In the genomic region with DNA sequence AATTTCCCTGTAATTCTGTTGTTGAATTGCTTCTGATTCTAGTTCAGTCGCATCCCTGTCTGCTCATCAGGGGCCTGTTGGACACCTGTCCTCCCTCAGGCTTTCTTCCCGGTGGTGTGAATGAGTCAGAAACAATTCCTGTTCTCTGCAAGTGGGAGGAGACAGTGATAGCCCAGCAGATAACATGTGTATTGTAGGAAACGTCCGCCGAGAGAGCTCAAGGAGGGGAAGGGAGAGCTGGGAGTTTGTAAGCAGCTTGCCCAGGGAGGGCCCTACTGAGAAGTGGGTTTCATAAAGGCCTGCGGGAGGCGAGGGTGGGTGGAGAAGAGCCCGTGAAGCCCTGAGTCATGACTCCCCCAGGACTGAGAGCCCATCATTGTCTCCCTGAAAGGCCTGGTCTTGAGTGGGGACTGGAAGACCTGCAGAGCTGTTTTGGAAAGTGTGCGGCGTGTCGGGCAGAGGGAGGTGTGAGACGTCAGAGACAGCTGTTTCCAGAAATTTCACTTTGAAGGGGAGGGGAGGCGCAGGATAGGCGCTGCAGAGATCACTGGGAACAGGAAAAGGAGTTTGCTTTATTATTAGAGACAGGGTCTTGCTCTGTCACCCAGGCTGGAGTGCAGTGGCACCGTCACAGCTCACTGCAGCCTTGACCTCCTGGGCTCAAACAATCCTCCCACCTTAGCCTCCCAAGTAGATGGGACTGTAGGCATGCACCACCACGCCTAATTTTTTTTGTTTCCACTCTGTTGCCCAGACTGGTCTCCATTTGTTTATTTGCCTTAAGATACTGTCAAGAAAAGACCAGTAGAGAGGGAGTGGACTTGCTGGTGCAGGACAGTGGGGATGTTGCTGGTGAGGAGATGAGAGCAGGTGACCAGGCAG, we compare ENCODE assay signal across 8 cellular contexts. TPM values are rescaled to one million over a fixed set of nuclear protein-coding genes. Genes with fewer than 3 reads are reported as not detected.
A peak's percentile ranks its signal among the peaks of the same experiment; 100 is the strongest.
DNase-seq lines count a peak whose midpoint lies in the region; ATAC-seq and TF ChIP-seq lines count a peak whose summit lies in the region.

No MANE protein-coding gene starts in this region.

- H3K27me3 Mint-ChIP-seq in GM23338 (ENCODE audit: insufficient read depth, low read depth, poor library complexity) = peaks cover 10% of the 10 kb centered on the region

- H3K4me1 ChIP-seq in GM23338 (ENCODE audit: insufficient read depth) (no peaks in the 10 kb centered on the region), OCI-LY3 (ENCODE audit: low read length) (peaks cover 12% of the 10 kb centered on the region), transverse colon (no peaks in the 10 kb centered on the region)

- no peaks in the 10 kb centered on the region for H3K27me3 ChIP-seq in GM23338 (ENCODE audit: insufficient read depth)
- H3K27me3 ChIP-seq in OCI-LY3 (ENCODE audit: low read depth, low read length) = no peaks in the 10 kb centered on the region
- no peaks in the 10 kb centered on the region for H3K27me3 ChIP-seq in transverse colon

- H3K9me3 Mint-ChIP-seq in GM23338 = no peaks in the 10 kb centered on the region

- no peak overlapping the region for H3K27ac Mint-ChIP-seq in GM23338

- no peak for TF ChIP-seq POLR2A in transverse colon (IDR thresholded peaks at IDR 0.05)

- no peaks in the 10 kb centered on the region for H3F3A ChIP-seq in GM23338 (replicated peaks; ENCODE audit: low read depth)

- no peak for TF ChIP-seq EP300 in transverse colon (IDR thresholded peaks at IDR 0.05; ENCODE audit: low read depth)

- H2AFZ ChIP-seq in GM23338 (no peak overlapping the region), OCI-LY3 (ENCODE audit: low read depth, low read length) (no peak overlapping the region)

- H3K9ac ChIP-seq in OCI-LY3 (ENCODE audit: low read length) = no peak overlapping the region

- H3K79me2 ChIP-seq in GM23338 (replicated peaks; ENCODE audit: insufficient read depth) = no peaks in the 10 kb centered on the region
- no peaks in the 10 kb centered on the region for H3K79me2 ChIP-seq in OCI-LY3 (ENCODE audit: low read length)

- in situ Hi-C loops in transverse colon (cut with MboI; ENCODE audit: low pct_ligation_motif_present in 1 of 4, low pct_unique_long_range_greater_than_20kb in 1 of 4, low sequenced_read_pairs in 3 of 4) = no loop called here

- ATAC-seq in GM23338 = 0 out of 3 replicates have a peak, but pooled peaks have one; percentile 29
- peak; percentile 81 for ATAC-seq in omental fat pad (ENCODE audit: low FRiP score)

- H3K27ac ChIP-seq in GM23338 (ENCODE audit: low read depth) = no peak overlapping the region
- no peak overlapping the region for H3K27ac ChIP-seq in OCI-LY3 (ENCODE audit: low read length)
- no peak overlapping the region for H3K27ac ChIP-seq in epithelial cell of prostate
- H3K27ac ChIP-seq in transverse colon = no peak overlapping the region

- no peak overlapping the region for H3K4me3 Mint-ChIP-seq in GM23338

- 57 to 73% methylated on average over 6 to 16 of the region's 16 CpGs for WGBS in transverse colon (ENCODE audit: low coverage in 1 of 2), 2 donors

- TF ChIP-seq CTCF in GM23338 (conservative IDR thresholded peaks at IDR 0.05; ENCODE audit: low read depth in 2 of 2) = no peak
- no peak for TF ChIP-seq CTCF in OCI-LY3 (IDR thresholded peaks at IDR 0.05; ENCODE audit: low read depth, low read length)
- no peak for TF ChIP-seq CTCF in omental fat pad (IDR thresholded peaks at IDR 0.05)
- no peak for TF ChIP-seq CTCF in transverse colon (IDR thresholded peaks at IDR 0.05)

- H3K9me3 ChIP-seq in OCI-LY3 (ENCODE audit: insufficient read depth, low read length) (no peaks in the 10 kb centered on the region), transverse colon (no peaks in the 10 kb centered on the region)

- H3K36me3 Mint-ChIP-seq in GM23338 (ENCODE audit: low read depth) = peaks cover 45% of the 10 kb centered on the region

- no peaks in the 10 kb centered on the region for H3K9me2 ChIP-seq in GM23338 (ENCODE audit: insufficient read depth)

- H3K4me2 ChIP-seq in GM23338 = no peak overlapping the region
- H3K4me2 ChIP-seq in OCI-LY3 (ENCODE audit: low read length) = 0 out of 2 replicates have a peak overlapping the region, but pooled peaks have one; percentile 46

- H4K20me1 ChIP-seq in GM23338 (replicated peaks; ENCODE audit: insufficient read depth) (no peaks in the 10 kb centered on the region), OCI-LY3 (ENCODE audit: insufficient read depth, low read length) (0 out of 2 replicates have a peak, but pooled peaks cover 7% of the 10 kb centered on the region)

- intact Hi-C loops in transverse colon (cut with DNase I; ENCODE audit: low total_unique reads) = no loop called here

- H3K36me3 ChIP-seq in GM23338 (ENCODE audit: insufficient read depth) (peaks cover 8% of the 10 kb centered on the region), OCI-LY3 (replicated peaks; ENCODE audit: low read depth, low read length) (peaks cover 45% of the 10 kb centered on the region), transverse colon (peaks cover 0 to 29% (median 14%) of the 10 kb centered on the region in 4 donors)

- peaks cover 2% of the 10 kb centered on the region; the same call in 2 of the 3 replicates for H3K4me1 Mint-ChIP-seq in GM23338

- no peak overlapping the region for H3K4me3 ChIP-seq in GM23338
- no peak overlapping the region for H3K4me3 ChIP-seq in OCI-LY3 (ENCODE audit: low read length)
- H3K4me3 ChIP-seq in transverse colon = no peak overlapping the region

- DNase-seq in GM23338 (ENCODE audit: low spot score) (peak; percentile 9), epithelial cell of prostate (ENCODE audit: low read depth, low spot score) (peak; percentile 10), omental fat pad (ENCODE audit: low spot score) (no peak), NAMALWA (ENCODE audit: low spot score) (no peak), cerebellum (ENCODE audit: low spot score) (no peak), NCI-H748 treated with DMSO at 0.1 percent for 48 hours (lab: John Stamatoyannopoulos, UW) (no peak), transverse colon (no peak)

TF ChIP-seq in GM23338, 12 proteins besides CTCF, POLR2A, EP300 and RAD21:
- TF ChIP-seq ZNF114 (CRISPR knock-in tag; IDR thresholded peaks at IDR 0.05) (no peak), EZH2 (IDR thresholded peaks at IDR 0.05; ENCODE audit: low read depth, unreplicated experiment) (no peak)

RNA-seq across cellular contexts. Expression of gene NADSYN1, which starts 35.3 kb away (rescaled TPM):
- total RNA-seq in GM23338 (2014; rRNA removed; shearing (Covaris generic)) = 50.4 and 54.9 TPM in 2 replicates
- 32.5 and 35.6 TPM in 2 replicates for polyA plus RNA-seq in GM23338 (2016; fragmentation: Nextera tagmentation; extraction: Ambion mirVana)
- 10 to 100 TPM; 42.9 to 78.2 (median 64.1) TPM for total RNA-seq in omental fat pad
- 32.0 TPM for total RNA-seq in cerebellum
- total RNA-seq in transverse colon = 100 to 1,000 TPM; 144 to 271 (median 195) TPM

RNA-seq across cellular contexts. Expression of gene KRTAP5-7, which starts 38.7 kb away (rescaled TPM):
- not detected in 2 replicates for total RNA-seq in GM23338 (2014; rRNA removed; shearing (Covaris generic))
- polyA plus RNA-seq in GM23338 (2016; fragmentation: Nextera tagmentation; extraction: Ambion mirVana) = not detected in 2 replicates
- under 1 TPM in 1 of 4 donors, not detected in 3; 0.28 TPM for total RNA-seq in omental fat pad
- total RNA-seq in cerebellum = 0.18 TPM
- 1 to 10 TPM in 2 of 4 donors, under 1 TPM in 1, not detected in 1; 0.41 to 4.5 (median 1.3) TPM for total RNA-seq in transverse colon

RNA-seq across cellular contexts. Expression of gene DHCR7, which starts 40.1 kb away (rescaled TPM):
- 166 and 175 TPM in 2 replicates for total RNA-seq in GM23338 (2014; rRNA removed; shearing (Covaris generic))
- polyA plus RNA-seq in GM23338 (2016; fragmentation: Nextera tagmentation; extraction: Ambion mirVana) = 84.0 and 91.3 TPM in 2 replicates
- 10 to 100 TPM; 12.9 to 76.5 (median 37.4) TPM for total RNA-seq in omental fat pad
- 36.7 TPM for total RNA-seq in cerebellum
- total RNA-seq in transverse colon = 10 to 100 TPM in 3 of 4 donors, 1 to 10 TPM in 1; 5.6 to 76.7 (median 31.5) TPM

RNA-seq across cellular contexts. Expression of gene KRTAP5-8, which starts 49.5 kb away (rescaled TPM):
- not detected in 2 replicates for total RNA-seq in GM23338 (2014; rRNA removed; shearing (Covaris generic))
- polyA plus RNA-seq in GM23338 (2016; fragmentation: Nextera tagmentation; extraction: Ambion mirVana) = not detected in 2 replicates
- total RNA-seq in omental fat pad = not detected
- total RNA-seq in cerebellum = not detected
- 1 to 10 TPM in 1 of 4 donors, under 1 TPM in 2, not detected in 1; 0.41 to 3.2 (median 0.48) TPM for total RNA-seq in transverse colon

RNA-seq across cellular contexts. Expression of gene KRTAP5-9, which starts 59.9 kb away (rescaled TPM):
- not detected in 2 replicates for total RNA-seq in GM23338 (2014; rRNA removed; shearing (Covaris generic))
- polyA plus RNA-seq in GM23338 (2016; fragmentation: Nextera tagmentation; extraction: Ambion mirVana) = 0.24 TPM in 1 of 2 replicates, not detected in the other
- total RNA-seq in omental fat pad (under 1 TPM in 1 of 4 donors, not detected in 3; 0.37 TPM), cerebellum (not detected), transverse colon (under 1 TPM in 2 of 4 donors, not detected in 2; 0.41 to 0.79 TPM)

Comparison
In these comparisons a context has a peak if more than half of its experiments do, and no peak if none do; other contexts are left out.
1. DNase-seq: peak in GM23338 (single experiment) and epithelial cell of prostate (single experiment); none in omental fat pad (single experiment), NAMALWA (single experiment), cerebellum (single experiment), NCI-H748 treated with DMSO at 0.1 percent for 48 hours (single experiment) and transverse colon (single experiment).